In the genomic region with DNA sequence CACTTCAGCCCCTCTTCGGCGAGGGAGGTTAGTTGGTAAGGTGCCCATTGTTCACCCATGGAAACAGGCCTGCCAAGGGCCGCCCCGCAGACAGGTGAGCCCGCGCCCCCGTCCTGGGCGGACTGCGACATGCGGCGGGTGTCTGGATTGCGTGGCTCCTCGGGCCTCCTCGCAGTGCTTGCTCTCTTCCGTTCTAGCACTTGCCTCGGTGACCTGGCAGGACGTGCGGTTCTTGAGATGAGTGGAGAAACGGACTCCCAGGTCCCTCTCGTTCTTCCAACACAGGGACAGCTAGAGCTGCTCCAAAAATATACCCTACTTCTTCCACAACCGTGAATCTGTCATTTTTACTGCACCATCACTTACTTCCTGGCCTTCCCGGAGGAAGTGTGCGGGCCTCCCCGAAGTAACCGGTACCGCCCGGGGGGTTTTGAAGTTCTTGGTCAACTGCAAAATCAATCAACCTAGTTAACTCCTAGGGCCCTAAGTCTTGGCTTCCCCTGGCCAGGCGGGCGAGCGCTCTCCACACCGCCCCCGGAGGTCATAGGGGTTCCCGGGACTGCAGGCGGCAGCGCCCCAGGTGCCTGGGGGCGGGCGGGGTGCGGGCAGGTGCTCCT, we compare ENCODE assay signal across 8 cellular contexts. TPM values are rescaled to one million over a fixed set of nuclear protein-coding genes. Genes with fewer than 3 reads are reported as not detected.
DNase-seq lines count a peak whose midpoint lies in the region; ATAC-seq and TF ChIP-seq lines count a peak whose summit lies in the region.

No MANE protein-coding gene starts in this region.

- peak; percentile 50 for ATAC-seq in GM18511 (IDR thresholded peaks at IDR 0.05; ENCODE audit: unreplicated experiment)
- peak; percentile 45 for ATAC-seq in HG03025 (IDR thresholded peaks at IDR 0.05; ENCODE audit: low FRiP score, unreplicated experiment)
- peak; percentile 52 for ATAC-seq in left lung

- peak overlapping the region; percentile 26 to 81 for H3K4me3 ChIP-seq in left lung

- no peak for TF ChIP-seq CTCF in left lung (IDR thresholded peaks at IDR 0.05)

- H3K36me3 ChIP-seq in left lung = no peaks in the 10 kb centered on the region

- in situ Hi-C loops in T47D (cut with HindIII; ENCODE audit: low pct_unique_long_range_greater_than_20kb, low sequenced_read_pairs) = no loop called here

- no peaks in the 10 kb centered on the region for H3K27me3 ChIP-seq in left lung

- H3K4me1 ChIP-seq in left lung = peaks cover 4 to 38% of the 10 kb centered on the region in 2 donors

- H3K27ac ChIP-seq in left lung = peak overlapping the region; percentile 89 to 94

- intact Hi-C loops in left lung (cut with DNase I) = no loop called here

- peak; percentile 48 for DNase-seq in T-helper 9 cell
- DNase-seq in T47D (ENCODE audit: low read depth in 1 of 2, low spot score in 1 of 2) = peak; percentile 60 to 61
- peak; percentile 56 to 88 for DNase-seq in left lung
- DNase-seq in stimulated activated CD4-positive, alpha-beta T cell treated with anti-CD3 and anti-CD28 coated beads, TNF-alpha, amount 100 ng/mL, for 4 hours (ENCODE audit: low read depth in 3 of 3) = peak; percentile 20 to 23 (median 21)
- DNase-seq in SKM-1 (lab: John Stamatoyannopoulos, UW; ENCODE audit: unreplicated experiment) = no peak
- DNase-seq in AG20443 (ENCODE audit: low spot score) = no peak

- no peaks in the 10 kb centered on the region for H3K9me3 ChIP-seq in left lung

RNA-seq across cellular contexts. Expression of a gene that starts 0.7 kb away (rescaled TPM):
- 10 to 100 TPM; 34.1 to 36.3 TPM for total RNA-seq in left lung

Comparison
In these comparisons a context has a peak if more than half of its experiments do, and no peak if none do; other contexts are left out.
1. DNase-seq: peak in T-helper 9 cell (single experiment), T47D (2 of 2), left lung (2 of 2) and stimulated activated CD4-positive, alpha-beta T cell treated with anti-CD3 and anti-CD28 coated beads, TNF-alpha, amount 100 ng/mL, for 4 hours (3 of 3); none in SKM-1 (single experiment) and AG20443 (single experiment).
2. Peak in every context shown above with its lines, with median percentiles within 50 percentile points of each other: ATAC-seq.